In the genomic region with DNA sequence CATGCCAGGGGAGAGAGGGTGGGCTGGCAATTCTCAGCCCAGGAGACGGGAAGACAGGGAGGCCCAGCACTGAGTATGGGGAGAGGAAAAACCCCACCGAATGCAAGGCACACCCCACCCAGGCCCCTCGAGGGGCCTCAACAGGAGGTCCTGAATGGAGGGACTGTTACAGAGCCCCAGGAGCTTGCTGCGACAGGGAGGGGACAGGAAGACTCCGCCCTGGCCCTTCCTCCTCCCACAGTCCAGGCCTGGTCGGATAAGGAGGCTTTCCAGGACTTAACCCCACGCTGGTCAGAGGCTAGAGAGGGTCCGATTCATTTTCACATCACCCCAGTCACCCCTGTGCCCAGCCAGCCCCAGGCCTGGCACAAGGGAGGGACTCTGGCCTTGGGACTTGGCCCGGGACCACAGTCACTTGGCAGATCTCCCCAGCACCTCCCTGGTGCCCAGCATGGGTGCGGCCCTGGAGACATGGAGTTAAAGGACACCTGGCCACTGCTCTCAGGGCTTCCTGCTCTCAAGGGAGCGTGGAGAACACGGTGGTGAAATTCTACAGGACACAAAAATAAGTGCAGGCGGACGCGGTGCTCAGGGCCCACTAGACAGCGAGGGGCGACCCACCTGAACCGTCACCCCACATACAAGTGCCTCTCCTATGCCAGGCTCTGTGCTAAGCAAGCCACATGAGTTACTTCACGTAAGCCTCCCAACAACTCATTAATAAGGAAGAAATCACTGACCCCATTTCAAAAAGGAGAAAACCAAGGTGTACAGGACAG, we compare ENCODE assay signal across 8 cellular contexts. TPM values are rescaled to one million over a fixed set of nuclear protein-coding genes. Genes with fewer than 3 reads are reported as not detected.
DNase-seq lines count a peak whose midpoint lies in the region; ATAC-seq and TF ChIP-seq lines count a peak whose summit lies in the region.

No MANE protein-coding gene starts in this region.

- H3K4me3 Mint-ChIP-seq in effector memory CD8-positive, alpha-beta T cell = peak overlapping the region; percentile 75 to 78

- peak overlapping the region; percentile 25 to 76 for H3K27ac Mint-ChIP-seq in effector memory CD8-positive, alpha-beta T cell

- H3K27me3 ChIP-seq in Peyer's patch = no peaks in the 10 kb centered on the region
- H3K27me3 ChIP-seq in mucosa of rectum (ENCODE audit: control insufficient read depth in 2 of 2, insufficient read depth in 2 of 2, low read length in 2 of 2) = no peaks in the 10 kb centered on the region
- H3K27me3 ChIP-seq in Karpas-422 (ENCODE audit: low read length) = no peaks in the 10 kb centered on the region

- H3K9me3 ChIP-seq in Peyer's patch (no peaks in the 10 kb centered on the region), mucosa of rectum (ENCODE audit: control insufficient read depth in 2 of 2, low read length in 2 of 2) (no peaks in the 10 kb centered on the region), Karpas-422 (ENCODE audit: low read length) (no peaks in the 10 kb centered on the region)

- no peaks in the 10 kb centered on the region for H3K79me2 ChIP-seq in Karpas-422 (ENCODE audit: low read length)

- H3K4me1 ChIP-seq in Peyer's patch = peaks cover 8 to 48% (median 13%) of the 10 kb centered on the region in 4 donors
- H3K4me1 ChIP-seq in mucosa of rectum (ENCODE audit: control insufficient read depth in 2 of 2, insufficient read depth in 2 of 2, low read length in 2 of 2) = peaks cover 42 to 54% of the 10 kb centered on the region in 2 donors
- H3K4me1 ChIP-seq in Karpas-422 (ENCODE audit: low read length) = peaks cover 6% of the 10 kb centered on the region

- H3K9ac ChIP-seq in mucosa of rectum (ENCODE audit: low read depth in 1 of 2, low read length in 2 of 2) = peak overlapping the region; percentile 92 to 93
- no peak overlapping the region for H3K9ac ChIP-seq in Karpas-422 (ENCODE audit: low read length)

- peak overlapping the region; percentile 66 to 90 (median 80) for H3K4me3 ChIP-seq in Peyer's patch
- peak overlapping the region; percentile 80 to 86 for H3K4me3 ChIP-seq in mucosa of rectum (ENCODE audit: low read length in 2 of 2)
- H3K4me3 ChIP-seq in Karpas-422 (ENCODE audit: low read length) = no peak overlapping the region

- no peak for ATAC-seq in effector memory CD8-positive, alpha-beta T cell (replicated peaks)
- ATAC-seq in HG03039 (IDR thresholded peaks at IDR 0.05; ENCODE audit: unreplicated experiment) (no peak), GM21737 (IDR thresholded peaks at IDR 0.05; ENCODE audit: unreplicated experiment) (no peak)

- DNase-seq in DMS114 treated with DMSO at 0.1 percent for 48 hours (lab: John Stamatoyannopoulos, UW; ENCODE audit: unreplicated experiment) = peak; percentile 13
- peak in 2 of 3 donors; percentile 87 to 92 for DNase-seq in Peyer's patch
- no peak for DNase-seq in effector memory CD8-positive, alpha-beta T cell
- DNase-seq in Karpas-422 = no peak
- DNase-seq in UCSD-AML1 (lab: John Stamatoyannopoulos, UW; ENCODE audit: unreplicated experiment) = no peak

- H3K27ac ChIP-seq in Peyer's patch (peak overlapping the region; percentile 76 to 99 (median 90)), mucosa of rectum (ENCODE audit: low read depth in 2 of 2, low read length in 2 of 2) (peak overlapping the region; percentile 93 to 97), Karpas-422 (ENCODE audit: low read length) (no peak overlapping the region)

- no peak overlapping the region for H2AFZ ChIP-seq in Karpas-422 (ENCODE audit: low read length)

- peaks cover 0 to 3% (median 0%) of the 10 kb centered on the region in 3 donors for H3K36me3 ChIP-seq in Peyer's patch
- peaks cover 0 to 3% of the 10 kb centered on the region in 2 donors for H3K36me3 ChIP-seq in mucosa of rectum (ENCODE audit: control insufficient read depth in 2 of 2, insufficient read depth in 2 of 2, low read length in 2 of 2)
- H3K36me3 ChIP-seq in Karpas-422 (ENCODE audit: insufficient read depth, low read length) = no peaks in the 10 kb centered on the region

- no peaks in the 10 kb centered on the region for H4K20me1 ChIP-seq in Karpas-422 (ENCODE audit: insufficient read depth, low read depth, low read length)

- no peak overlapping the region for H3K4me2 ChIP-seq in Karpas-422 (ENCODE audit: low read depth, low read length, poor library complexity, severe bottlenecking)

- H3K9me3 Mint-ChIP-seq in effector memory CD8-positive, alpha-beta T cell = no peaks in the 10 kb centered on the region

- no peaks in the 10 kb centered on the region for H3K36me3 Mint-ChIP-seq in effector memory CD8-positive, alpha-beta T cell (ENCODE audit: insufficient read depth)

- H3K9me2 ChIP-seq in Karpas-422 (replicated peaks; ENCODE audit: insufficient read depth, low read length) = no peaks in the 10 kb centered on the region

- no peaks in the 10 kb centered on the region for H3K27me3 Mint-ChIP-seq in effector memory CD8-positive, alpha-beta T cell

- peak; percentile 83 to 87 for TF ChIP-seq POLR2A in Peyer's patch (IDR thresholded peaks at IDR 0.05)

- no peak for TF ChIP-seq CTCF in Peyer's patch (IDR thresholded peaks at IDR 0.05)

- H3K4me1 Mint-ChIP-seq in effector memory CD8-positive, alpha-beta T cell (ENCODE audit: low read depth in 2 of 2) = peaks cover 27 to 29% of the 10 kb centered on the region in 2 donors

RNA-seq across cellular contexts. Expression of a gene that starts 44.8 kb away (rescaled TPM):
- total RNA-seq in Peyer's patch = 10 to 100 TPM in 2 of 4 donors, 1 to 10 TPM in 2; 4.4 to 90.8 (median 12.6) TPM
- total RNA-seq in Karpas-422 (2014; rRNA removed; shearing (Covaris generic); ENCODE audit: low replicate concordance) = 3.1 and 3.6 TPM in 2 replicates

Comparison
In these comparisons a context has a peak if more than half of its experiments do, and no peak if none do; other contexts are left out.
1. DNase-seq: peak in DMS114 treated with DMSO at 0.1 percent for 48 hours (single experiment) and Peyer's patch (2 of 3); none in effector memory CD8-positive, alpha-beta T cell (0 of 3), Karpas-422 (single experiment) and UCSD-AML1 (single experiment).